Comparison of ENCODE assay signal across 8 cellular contexts in the genomic region with DNA sequence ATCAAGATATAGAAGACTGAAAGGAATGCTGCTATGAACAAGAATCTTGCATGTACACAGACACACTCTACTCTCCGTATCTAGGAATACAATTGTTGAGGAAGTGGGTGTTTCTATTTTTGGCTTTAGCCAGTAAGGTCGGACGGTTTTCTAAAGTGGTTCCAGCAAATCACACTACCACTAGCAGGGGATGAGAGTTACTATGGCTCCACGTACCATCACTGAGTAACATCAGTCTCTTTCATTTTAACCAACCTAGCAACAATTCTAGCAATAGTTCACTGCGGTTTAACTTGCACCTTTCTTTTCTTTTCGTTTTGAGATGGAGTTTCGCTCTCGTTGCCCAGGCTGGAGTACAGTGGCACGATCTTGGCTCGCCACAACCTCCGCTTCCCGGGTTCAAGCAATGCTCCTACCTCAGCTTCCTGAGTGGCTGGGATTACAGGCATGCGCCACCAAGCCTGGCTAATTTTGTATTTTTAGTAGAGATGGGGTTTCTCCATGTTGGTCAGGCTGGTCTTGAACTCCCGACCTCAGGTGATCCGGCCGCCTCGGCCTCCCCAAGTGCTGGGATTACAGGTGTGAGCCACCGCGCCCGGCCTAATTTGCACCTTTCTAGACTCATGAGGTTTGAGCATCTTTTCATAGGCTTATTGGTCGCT.
DNase-seq lines count a peak whose midpoint lies in the region; ATAC-seq and TF ChIP-seq lines count a peak whose summit lies in the region.
"Not testable (repeated sequence)": the region's sequence is repeated elsewhere in the genome, so short reads cannot be mapped to it uniquely, and the experiment has no call there.

No MANE protein-coding gene starts in this region.

- not testable (repeated sequence) for H2AFZ ChIP-seq in DND-41 (ENCODE audit: low read depth, low read length)

- DNase-seq in DND-41, spleen: not testable (repeated sequence)
- DNase-seq in activated CD4-positive, alpha-beta T cell treated with anti-CD3 and anti-CD28 coated beads for 48 hours = peak; percentile 74
- peak; percentile 64 for DNase-seq in activated naive CD8-positive, alpha-beta T cell treated with anti-CD3 and anti-CD28 coated beads, Interleukin-2, amount 10 ng/mL, durations not matched to agents 7 days and 5 days

- peak overlapping the region; percentile 93 to 98 (median 97) for H3K27ac Mint-ChIP-seq in IgD-negative memory B cell
- H3K27ac Mint-ChIP-seq in activated naive CD8-positive, alpha-beta T cell treated with anti-CD3 and anti-CD28 coated beads, Interleukin-2, amount 10 ng/mL, durations not matched to agents 7 days and 5 days = peak overlapping the region; percentile 89

- H3K4me1 ChIP-seq in DND-41 (ENCODE audit: insufficient read depth, low read length) (peaks cover 33% of the 10 kb centered on the region), spleen (peaks cover 0 to 31% (median 23%) of the 10 kb centered on the region in 6 donors)

- H3K4me2 ChIP-seq in DND-41 (ENCODE audit: insufficient read depth, low read length) = peak overlapping the region; percentile 43; the same call in 1 of the 2 replicates

- peak overlapping the region; percentile 31; the same call in 1 of the 2 replicates for H3K27ac ChIP-seq in DND-41 (ENCODE audit: low read length)
- peak overlapping the region in 5 of 8 donors; percentile 15 to 50 (median 16) for H3K27ac ChIP-seq in spleen

- not testable (repeated sequence) for H3K9me3 Mint-ChIP-seq in IgD-negative memory B cell; activated naive CD8-positive, alpha-beta T cell treated with anti-CD3 and anti-CD28 coated beads, Interleukin-2, amount 10 ng/mL, durations not matched to agents 7 days and 5 days

- not testable (repeated sequence) for TF ChIP-seq CTCF in DND-41 (IDR thresholded peaks at IDR 0.05; ENCODE audit: borderline replicate concordance, extremely low read depth, low read length, poor library complexity, severe bottlenecking); spleen (IDR thresholded peaks at IDR 0.05 in 8 of 11, conservative IDR thresholded peaks at IDR 0.05 in 3 of 11)

- H3K9me3 ChIP-seq in DND-41 (ENCODE audit: insufficient read depth, low read length, severe bottlenecking); spleen: not testable (repeated sequence)

- intact Hi-C loops in spleen (cut with DNase I; ENCODE audit: low total_unique reads) = not testable (repeated sequence)

- peak overlapping the region; percentile 86 to 96 (median 89) for H3K4me3 Mint-ChIP-seq in IgD-negative memory B cell
- H3K4me3 Mint-ChIP-seq in activated naive CD8-positive, alpha-beta T cell treated with anti-CD3 and anti-CD28 coated beads, Interleukin-2, amount 10 ng/mL, durations not matched to agents 7 days and 5 days = peak overlapping the region; percentile 83

- WGBS in spleen, 5 donors = 54 to 71% (median 61%) methylated on average over 21 of the region's 21 CpGs

- not testable (repeated sequence) for H3K4me3 ChIP-seq in DND-41 (ENCODE audit: low read depth in 1 of 2, low read length in 2 of 2)
- H3K4me3 ChIP-seq in spleen = peak overlapping the region in 1 of 8 donors; percentile 7

- not testable (repeated sequence) for H3K27me3 ChIP-seq in DND-41 (ENCODE audit: insufficient read depth, low read length, poor library complexity); spleen (replicated peaks in 1 of 7)

- H3K79me2 ChIP-seq in DND-41 (ENCODE audit: insufficient read depth, low read length) = not testable (repeated sequence)

- not testable (repeated sequence) for H3K27me3 Mint-ChIP-seq in IgD-negative memory B cell; activated naive CD8-positive, alpha-beta T cell treated with anti-CD3 and anti-CD28 coated beads, Interleukin-2, amount 10 ng/mL, durations not matched to agents 7 days and 5 days

- peaks cover 54% of the 10 kb centered on the region for H4K20me1 ChIP-seq in DND-41 (ENCODE audit: insufficient read depth, low read length)

- TF ChIP-seq POLR2A in spleen (IDR thresholded peaks at IDR 0.05) = not testable (repeated sequence)

- not testable (repeated sequence) for H3K9ac ChIP-seq in DND-41 (ENCODE audit: low read depth, low read length)

- H3K36me3 ChIP-seq in DND-41 (ENCODE audit: insufficient read depth, low read length) = peaks cover 83% of the 10 kb centered on the region
- peaks cover 0 to 85% (median 24%) of the 10 kb centered on the region in 6 donors for H3K36me3 ChIP-seq in spleen

- H3K4me1 Mint-ChIP-seq in IgD-negative memory B cell = peaks cover 16 to 22% (median 20%) of the 10 kb centered on the region in 3 donors
- H3K4me1 Mint-ChIP-seq in activated naive CD8-positive, alpha-beta T cell treated with anti-CD3 and anti-CD28 coated beads, Interleukin-2, amount 10 ng/mL, durations not matched to agents 7 days and 5 days = peaks cover 45% of the 10 kb centered on the region

- H3K36me3 Mint-ChIP-seq in IgD-negative memory B cell = peaks cover 20% of the 10 kb centered on the region
- peaks cover 45% of the 10 kb centered on the region for H3K36me3 Mint-ChIP-seq in activated naive CD8-positive, alpha-beta T cell treated with anti-CD3 and anti-CD28 coated beads, Interleukin-2, amount 10 ng/mL, durations not matched to agents 7 days and 5 days

- ATAC-seq in DND-41 (ENCODE audit: insufficient read depth, low read depth) = not testable (repeated sequence)
- ATAC-seq in GM19023 (IDR thresholded peaks at IDR 0.05; ENCODE audit: unreplicated experiment) (peak; percentile 89), GM21529 (IDR thresholded peaks at IDR 0.05; ENCODE audit: unreplicated experiment) (peak; percentile 95), HG03045 (IDR thresholded peaks at IDR 0.05; ENCODE audit: unreplicated experiment) (peak; percentile 96)
- peak; percentile 97 for ATAC-seq in activated naive CD8-positive, alpha-beta T cell treated with anti-CD3 and anti-CD28 coated beads, Interleukin-2, amount 10 ng/mL, durations not matched to agents 7 days and 5 days (ENCODE audit: low read depth)

- POLR2A ChIA-PET in activated naive CD8-positive, alpha-beta T cell treated with anti-CD3 and anti-CD28 coated beads, Interleukin-2, amount 10 ng/mL, durations not matched to agents 7 days and 5 days (lab: Charles Lee) = interaction anchor here (1.0 to 1.8 kb wide), 3 partner anchors 9 to 23 kb away, joined by 3 to 8 read pairs (median 5); no protein-coding TSS in a partner anchor
